ENCODE assay signal across 20 cellular contexts in the genomic region with DNA sequence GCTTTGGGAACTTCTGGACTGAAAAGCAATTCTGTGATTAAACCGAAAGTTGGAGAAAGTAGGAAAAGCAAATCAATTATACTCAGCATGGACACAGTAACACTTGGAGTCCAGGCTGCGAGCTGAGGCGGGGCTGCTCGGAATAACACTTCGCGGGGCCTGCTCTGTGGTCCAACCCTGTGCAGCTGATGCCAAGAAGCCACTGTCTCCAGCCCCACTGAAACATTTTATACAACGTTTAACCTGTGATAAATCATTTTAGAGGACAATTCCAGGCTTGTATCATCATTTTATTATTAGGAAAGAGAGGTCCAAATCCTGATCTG. TPM values are rescaled to one million over a fixed set of nuclear protein-coding genes. Genes with fewer than 3 reads are reported as not detected.
DNase-seq lines count a peak whose midpoint lies in the region; ATAC-seq, FAIRE-seq and TF ChIP-seq lines count a peak whose summit lies in the region.
"Had no signal": no experiment of that assay in that cellular context is flagged by ENCODE, and none has a peak within 500 bp of the region (broad histone marks: within the 10 kb centered on the region; RNA-seq: fewer than 3 reads in every experiment).

No MANE protein-coding gene starts in this region.

- no peak overlapping the region for H3K4ac ChIP-seq in H1 (replicated peaks; ENCODE audit: insufficient read length, low read depth, low read length)

- TF ChIP-seq EP300 in H1 (IDR thresholded peaks at IDR 0.05; ENCODE audit: borderline replicate concordance in 1 of 2, low read depth in 2 of 2, low read length in 2 of 2): no peak

- no peak overlapping the region for H2AK5ac ChIP-seq in H1 (ENCODE audit: low read depth, low read length)

- CTCF ChIA-PET in H1 (lab: Charles Lee; ENCODE audit: partially characterized antibody): interaction anchor here (0.7 to 2.7 kb wide), 4 partner anchors 13 to 1332 kb away, joined by 3 to 15 read pairs (median 4); no protein-coding TSS in a partner anchor

- no peaks in the 10 kb centered on the region for H3K9me3 ChIP-seq in H1 (ENCODE audit: insufficient read depth in 2 of 2, low read depth in 1 of 2, low read length in 1 of 2)

- no peak overlapping the region for H2BK15ac ChIP-seq in H1 (ENCODE audit: low read length)

- no peak for TF ChIP-seq POLR2A in H1 (IDR thresholded peaks at IDR 0.05; ENCODE audit: control extremely low read depth in 1 of 2, low read depth in 2 of 2, low read length in 2 of 2)
- TF ChIP-seq POLR2A in GM12891 (IDR thresholded peaks at IDR 0.05; ENCODE audit: low read depth, low read length): no peak

- H2BK20ac ChIP-seq in H1 (ENCODE audit: low read length): no peak overlapping the region

- no peak overlapping the region for H3K18ac ChIP-seq in H1 (ENCODE audit: extremely low read depth, low read length)

- H2AFZ ChIP-seq in H1 (ENCODE audit: low read length): no peak overlapping the region
- H2AFZ ChIP-seq: GM23338, PC-9 had no signal

- no peaks in the 10 kb centered on the region for H3K23me2 ChIP-seq in H1 (ENCODE audit: low read depth, low read length)

- H3K36me3 Mint-ChIP-seq in HFFc6 (ENCODE audit: low read depth): peaks cover 4% of the 10 kb centered on the region
- H3K36me3 Mint-ChIP-seq in activated T-helper 17 cell treated with anti-CD3 and anti-CD28 coated beads, Interleukin-2, amount 50 U/mL, for 72 hours (ENCODE audit: low read depth): no peaks in the 10 kb centered on the region

- no peak overlapping the region for H2BK12ac ChIP-seq in H1 (ENCODE audit: low read depth, low read length)

- POLR2A ChIA-PET in H1 (lab: Charles Lee; ENCODE audit: partially characterized antibody): interaction anchor here (2.9 kb wide), 1 partner anchor 25 kb away, joined by 14 read pairs; the partner anchor contains the start of gene MOCOS

- H3K23ac ChIP-seq in H1 (ENCODE audit: insufficient read length): no peak overlapping the region

- H3K27me3 Mint-ChIP-seq in HFFc6 (ENCODE audit: insufficient read depth): no peaks in the 10 kb centered on the region; the same call in none of the 2 replicates
- no peaks in the 10 kb centered on the region for H3K27me3 Mint-ChIP-seq in activated T-helper 17 cell treated with anti-CD3 and anti-CD28 coated beads, Interleukin-2, amount 50 U/mL, for 72 hours

- DNase-seq in HFFc6: no peak
- no peak for DNase-seq in H1 (ENCODE audit: low read depth in 1 of 2, low spot score in 2 of 2)
- DNase-seq in mesenteric fat pad (ENCODE audit: low spot score): peak; percentile 55
- no peak for DNase-seq in NCI-H446 (lab: John Stamatoyannopoulos, UW)
- DNase-seq in GM12891 (ENCODE audit: insufficient read length, low spot score): no peak
- DNase-seq: C1 segment of cervical spinal cord, GDM1, NCI-H1092, NCI-H146, NCI-H2081 treated with DMSO at 0.1 percent for 48 hours, NCI-H524, PC-9 had no signal

- H3K27me3 ChIP-seq in H1 (replicated peaks in 1 of 4; ENCODE audit: control insufficient read depth in 3 of 4, extremely low read depth in 1 of 4, insufficient read depth in 3 of 4, low read length in 3 of 4) (no peaks in the 10 kb centered on the region), rectal smooth muscle tissue (ENCODE audit: control insufficient read depth, insufficient read depth, low read length) (no peaks in the 10 kb centered on the region)

- 0 out of 2 replicates have a peak overlapping the region, but pooled peaks have one; percentile 82 for H3K27ac Mint-ChIP-seq in HFFc6
- no peak overlapping the region for H3K27ac Mint-ChIP-seq in activated T-helper 17 cell treated with anti-CD3 and anti-CD28 coated beads, Interleukin-2, amount 50 U/mL, for 72 hours
- H3K27ac Mint-ChIP-seq: GM23338 had no signal

- H3K79me1 ChIP-seq in H1 (ENCODE audit: low read depth, low read length): no peaks in the 10 kb centered on the region

- H3K4me3 ChIP-seq in H1 (ENCODE audit: extremely low read depth in 1 of 4, insufficient read depth in 2 of 4, low read depth in 3 of 4, low read length in 4 of 4) (no peak overlapping the region), rectal smooth muscle tissue (ENCODE audit: low read length) (peak overlapping the region; percentile 15)
- H3K4me3 ChIP-seq: GM12878, GM23338, PC-9 had no signal

- H4K91ac ChIP-seq in H1 (replicated peaks; ENCODE audit: insufficient read length, low read length): no peak overlapping the region

- H4K8ac ChIP-seq in H1 (ENCODE audit: extremely low read depth, insufficient read depth, low read length): peak overlapping the region; percentile 35; the same call in 1 of the 2 replicates

- FAIRE-seq in H1 (lab: Jason Lieb, UNC): no peak
- no peak for FAIRE-seq in GM12891 (lab: Jason Lieb, UNC)
- FAIRE-seq: A204.1, GM12878, GM18507, HepG2 had no signal

- no peaks in the 10 kb centered on the region for H3K79me2 ChIP-seq in H1 (ENCODE audit: control insufficient read depth in 1 of 2, insufficient read depth in 2 of 2, low read length in 2 of 2)

- TF ChIP-seq CTCF in HFFc6 (IDR thresholded peaks at IDR 0.05) (0 out of 2 replicates have a peak, but pooled peaks have one; percentile 12), H1 (IDR thresholded peaks at IDR 0.05; ENCODE audit: control extremely low read depth in 1 of 3, insufficient read depth in 1 of 3, low read depth in 1 of 3, low read length in 3 of 3) (no peak)

- peaks cover 26% of the 10 kb centered on the region for H3K4me1 Mint-ChIP-seq in HFFc6 (ENCODE audit: low read depth)
- H3K4me1 Mint-ChIP-seq in activated T-helper 17 cell treated with anti-CD3 and anti-CD28 coated beads, Interleukin-2, amount 50 U/mL, for 72 hours: no peaks in the 10 kb centered on the region
- H3K4me1 Mint-ChIP-seq: GM23338 had no signal

- H3K4me2 ChIP-seq in H1 (ENCODE audit: insufficient read depth in 1 of 2, low read depth in 2 of 2, low read length in 2 of 2): no peak overlapping the region
- H3K4me2 ChIP-seq: GM23338, PC-9 had no signal

- no peak overlapping the region for H3K4me3 Mint-ChIP-seq in HFFc6
- H3K4me3 Mint-ChIP-seq in activated T-helper 17 cell treated with anti-CD3 and anti-CD28 coated beads, Interleukin-2, amount 50 U/mL, for 72 hours: no peak overlapping the region
- H3K4me3 Mint-ChIP-seq: GM23338 had no signal

- H4K5ac ChIP-seq in H1 (ENCODE audit: insufficient read length, low read depth, low read length): no peak overlapping the region

- H3K36me3 ChIP-seq in H1 (ENCODE audit: control insufficient read depth in 2 of 4, insufficient read depth in 4 of 4, low read length in 3 of 4): 0 out of 8 replicates have a peak, but pooled peaks cover 0 to 3% (median 0%) of the 10 kb centered on the region in 4 experiments
- no peaks in the 10 kb centered on the region for H3K36me3 ChIP-seq in rectal smooth muscle tissue (ENCODE audit: control insufficient read depth, insufficient read depth, low read length)

- H3K9me3 Mint-ChIP-seq in HFFc6: no peaks in the 10 kb centered on the region
- H3K9me3 Mint-ChIP-seq in activated T-helper 17 cell treated with anti-CD3 and anti-CD28 coated beads, Interleukin-2, amount 50 U/mL, for 72 hours: no peaks in the 10 kb centered on the region
- H3K9me3 Mint-ChIP-seq: GM23338 had no signal

- H3K56ac ChIP-seq in H1 (replicated peaks; ENCODE audit: insufficient read length, low read depth, low read length): no peak overlapping the region

- no peak; a peak in 1 of 4 replicates for TF ChIP-seq RAD21 in H1 (IDR thresholded peaks at IDR 0.05 in 1 of 2, conservative IDR thresholded peaks at IDR 0.05 in 1 of 2; ENCODE audit: low read depth in 2 of 2, low read length in 2 of 2)

- H3K9ac ChIP-seq in H1 (replicated peaks in 1 of 4; ENCODE audit: extremely low read depth in 1 of 4, low read depth in 3 of 4, low read length in 3 of 4): no peak overlapping the region
- H3K9ac ChIP-seq in rectal smooth muscle tissue (ENCODE audit: low read length): no peak overlapping the region

- H3K27ac ChIP-seq in H1 (ENCODE audit: low read depth, low read length): no peak overlapping the region
- H3K27ac ChIP-seq in rectal smooth muscle tissue (ENCODE audit: low read depth, low read length): no peak overlapping the region
- H3K27ac ChIP-seq: PC-9 had no signal

- H4K20me1 ChIP-seq in H1 (replicated peaks in 1 of 2; ENCODE audit: control insufficient read depth in 1 of 2, insufficient read depth in 2 of 2, low read length in 2 of 2): peaks cover 0 to 3% of the 10 kb centered on the region in 2 experiments

- H3K4me1 ChIP-seq in H1 (replicated peaks in 1 of 4; ENCODE audit: control insufficient read depth in 3 of 4, insufficient read depth in 4 of 4, low read length in 3 of 4) (no peaks in the 10 kb centered on the region), rectal smooth muscle tissue (ENCODE audit: control insufficient read depth, insufficient read depth, low read length) (peaks cover 3% of the 10 kb centered on the region)

- no peak overlapping the region for H2BK120ac ChIP-seq in H1 (replicated peaks; ENCODE audit: low read depth, low read length)

- WGBS in H1 (ENCODE audit: extremely low coverage in 1 of 2, insufficient coverage in 1 of 2, insufficient read length in 1 of 2, insufficient replicate concordance in 2 of 2, low coverage in 1 of 2, low lambda C conversion rate in 2 of 2, missing lambda C conversion rate in 1 of 2), 2 experiments: 88% methylated on average over 7 of the region's 7 CpGs; no CpG with 5 or more reads in 1 of the 2 experiments

- H3K14ac ChIP-seq in H1 (ENCODE audit: insufficient read length): no peak overlapping the region

- H2BK5ac ChIP-seq in H1 (ENCODE audit: low read depth, low read length): no peak overlapping the region

- no peak for ATAC-seq in HG03460 (IDR thresholded peaks at IDR 0.05; ENCODE audit: unreplicated experiment)
- ATAC-seq in activated T-helper 17 cell treated with anti-CD3 and anti-CD28 coated beads, Interleukin-2, amount 50 U/mL, for 72 hours (replicated peaks): no peak
- ATAC-seq: GM12878, HepG2 had no signal

TF ChIP-seq in H1, 55 proteins besides CTCF, POLR2A, EP300 and RAD21 (continues in another document):
- TF ChIP-seq ASH2L (IDR thresholded peaks at IDR 0.05; ENCODE audit: low read length) (no peak), SP1 (IDR thresholded peaks at IDR 0.05; ENCODE audit: low read depth, low read length) (no peak)

TF ChIP-seq in GM12891, 5 proteins besides CTCF, POLR2A, EP300 and RAD21 (continues in another document):
- no peak for TF ChIP-seq TAF1 (IDR thresholded peaks at IDR 0.05; ENCODE audit: low read depth, low read length)

RNA-seq across cellular contexts. Expression of gene MOCOS, which starts 25.6 kb away (rescaled TPM):
- total RNA-seq in HFFc6 (2021; fragmentation: NEBNext Ultra II Directional; extraction: Animal tissue kit (Norgen Biotek cat#: 25700)): 1 to 10 TPM; 1.7 to 3.0 (median 2.5) TPM
- total RNA-seq in H1 (2021; fragmentation: NEBNext Ultra II Directional; extraction: Animal tissue kit (Norgen Biotek cat#: 25700)): 5.8 and 6.5 TPM in 2 replicates
- 4.7 and 4.8 TPM in 2 replicates for polyA plus RNA-seq in H1 (2011; rRNA removed)
- polyA plus RNA-seq in H1 (2011; cell fraction: cytosol; rRNA removed): 4.5 TPM
- polyA plus RNA-seq in H1 (2011; cell fraction: nucleus; rRNA removed): 10.3 TPM
- 4.7 to 6.5 TPM (median 5.0 TPM) in 4 replicates for polyA plus RNA-seq in H1 (2012, experiment 1 of 2)
- 2.5 TPM for polyA plus RNA-seq in H1 (2012, experiment 2 of 2)
- polyA plus RNA-seq in H1 (2013, experiment 1 of 2): 2.5 TPM
- 2.4 TPM for polyA plus RNA-seq in H1 (2013, experiment 2 of 2)
- polyA minus RNA-seq in H1 (2011; rRNA and poly(A)+ RNA removed): 13.7 and 15.0 TPM in 2 replicates
- 5.4 TPM for polyA minus RNA-seq in H1 (2011; cell fraction: cytosol; rRNA and poly(A)+ RNA removed)
- 9.7 TPM for polyA minus RNA-seq in H1 (2011; cell fraction: nucleus; rRNA and poly(A)+ RNA removed)
- total RNA-seq in mesenteric fat pad: 5.8 TPM
- total RNA-seq in activated T-helper 17 cell treated with anti-CD3 and anti-CD28 coated beads, Interleukin-2, amount 50 U/mL, for 72 hours: under 1 TPM; 0.19 TPM
- polyA plus RNA-seq in GM12891 (2012; ENCODE audit: low read depth, missing spikeins): 0.94 TPM
